Comparison of ENCODE assay signal across 8 cellular contexts in the genomic region with DNA sequence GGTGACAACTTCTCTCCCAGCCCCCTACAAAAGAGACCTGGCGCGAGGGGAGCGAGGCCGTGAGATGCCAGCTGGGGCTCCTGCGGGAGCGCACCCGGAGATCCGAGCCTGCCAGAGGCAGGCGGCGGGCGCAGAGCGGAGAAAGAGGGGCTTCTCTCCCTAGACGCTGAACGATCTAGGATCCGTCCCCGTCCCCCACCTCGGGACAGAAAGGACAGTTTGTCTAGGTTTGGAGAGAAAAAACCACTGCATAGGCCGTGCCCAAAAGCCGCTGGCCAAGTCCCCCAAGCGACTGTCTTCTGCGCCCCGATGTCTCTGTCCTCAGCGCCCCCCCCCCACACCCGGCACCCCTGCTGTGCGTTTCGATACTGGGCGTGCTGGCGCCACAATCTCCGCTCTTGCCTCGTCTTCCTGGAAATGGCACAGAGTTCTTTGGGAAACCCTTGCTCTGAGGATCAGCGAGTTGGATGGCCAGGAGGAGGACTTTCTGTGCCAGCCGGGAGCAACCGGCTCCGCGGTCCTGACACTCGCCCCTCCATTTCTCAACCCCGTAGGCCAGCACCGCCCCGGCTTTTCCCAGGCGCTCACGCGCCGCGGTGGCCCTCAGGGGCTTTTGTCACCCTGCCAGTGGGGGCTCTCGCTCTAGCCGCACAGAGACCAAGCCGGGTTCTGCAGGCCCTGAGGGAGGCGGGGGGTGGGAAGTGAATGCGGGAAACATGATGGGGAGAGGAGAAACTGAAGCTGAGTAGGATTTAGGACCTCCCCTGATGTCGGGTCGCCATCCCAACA. TPM values are rescaled to one million over a fixed set of nuclear protein-coding genes. Genes with fewer than 3 reads are reported as not detected.
DNase-seq lines count a peak whose midpoint lies in the region; ATAC-seq and TF ChIP-seq lines count a peak whose summit lies in the region.

No MANE protein-coding gene starts in this region.

- intact Hi-C loops in activated CD8-positive, alpha-beta T cell treated with anti-CD3 and anti-CD28 coated beads for 36 hours (cut with micrococcal nuclease) = no loop called here

- CTCF ChIA-PET in activated CD8-positive, alpha-beta T cell treated with anti-CD3 and anti-CD28 coated beads for 36 hours (lab: Charles Lee) = interaction anchor here (1.2 to 3.7 kb wide), 4 partner anchors 10 to 609 kb away, joined by 5 to 26 read pairs (median 12); no protein-coding TSS in a partner anchor

- H3K9me3 ChIP-seq in iPS DF 6.9 (ENCODE audit: control insufficient read depth, insufficient read depth, low read length) = no peaks in the 10 kb centered on the region

- H3K27ac ChIP-seq in iPS DF 6.9 (ENCODE audit: low read length) = no peak overlapping the region

- H3K36me3 ChIP-seq in iPS DF 6.9 (ENCODE audit: control insufficient read depth, insufficient read depth, low read length) = no peaks in the 10 kb centered on the region

- ATAC-seq in activated CD8-positive, alpha-beta T cell treated with anti-CD3 and anti-CD28 coated beads for 36 hours = no peak
- no peak for ATAC-seq in stimulated activated naive B cell treated with anti-CD40 and anti-IgM and Interleukin-4, amounts not matched to agents 10 μg/mL and 1 μg/mL and 100 μg/mL, for 72 hours (replicated peaks)
- no peak for ATAC-seq in GM18505 (IDR thresholded peaks at IDR 0.05; ENCODE audit: unreplicated experiment)
- no peak for ATAC-seq in esophagus mucosa

- H3K4me3 ChIP-seq in iPS DF 6.9 (ENCODE audit: low read length) = peak overlapping the region; percentile 63; the same call in 1 of the 2 replicates

- TF ChIP-seq POLR2A in GM18505 (IDR thresholded peaks at IDR 0.05; ENCODE audit: borderline replicate concordance, extremely low read depth, insufficient read depth, insufficient read length) = no peak

- H3K27ac Mint-ChIP-seq in activated CD8-positive, alpha-beta T cell treated with anti-CD3 and anti-CD28 coated beads for 36 hours = no peak overlapping the region
- H3K27ac Mint-ChIP-seq in stimulated activated naive B cell treated with anti-CD40 and anti-IgM and Interleukin-4, amounts not matched to agents 10 μg/mL and 1 μg/mL and 100 μg/mL, for 72 hours = peak overlapping the region; percentile 86

- H3K4me1 Mint-ChIP-seq in activated CD8-positive, alpha-beta T cell treated with anti-CD3 and anti-CD28 coated beads for 36 hours (ENCODE audit: low read depth) = peaks cover 25% of the 10 kb centered on the region
- H3K4me1 Mint-ChIP-seq in stimulated activated naive B cell treated with anti-CD40 and anti-IgM and Interleukin-4, amounts not matched to agents 10 μg/mL and 1 μg/mL and 100 μg/mL, for 72 hours = peaks cover 34 to 47% of the 10 kb centered on the region in 2 donors

- no peaks in the 10 kb centered on the region for H3K36me3 Mint-ChIP-seq in activated CD8-positive, alpha-beta T cell treated with anti-CD3 and anti-CD28 coated beads for 36 hours (ENCODE audit: low read depth)
- H3K36me3 Mint-ChIP-seq in stimulated activated naive B cell treated with anti-CD40 and anti-IgM and Interleukin-4, amounts not matched to agents 10 μg/mL and 1 μg/mL and 100 μg/mL, for 72 hours = peaks cover 0 to 12% of the 10 kb centered on the region in 2 donors

- H3K9me3 Mint-ChIP-seq in activated CD8-positive, alpha-beta T cell treated with anti-CD3 and anti-CD28 coated beads for 36 hours = no peaks in the 10 kb centered on the region
- H3K9me3 Mint-ChIP-seq in stimulated activated naive B cell treated with anti-CD40 and anti-IgM and Interleukin-4, amounts not matched to agents 10 μg/mL and 1 μg/mL and 100 μg/mL, for 72 hours = no peaks in the 10 kb centered on the region

- POLR2A ChIA-PET in activated CD8-positive, alpha-beta T cell treated with anti-CD3 and anti-CD28 coated beads for 36 hours (lab: Charles Lee) = no interaction called here

- DNase-seq in NCI-H82 (lab: John Stamatoyannopoulos, UW) = peak; percentile 66
- no peak for DNase-seq in NCI-H82 treated with DMSO at 0.1 percent for 48 hours (lab: John Stamatoyannopoulos, UW; ENCODE audit: unreplicated experiment)
- DNase-seq in activated CD8-positive, alpha-beta T cell treated with anti-CD3 and anti-CD28 coated beads for 36 hours = no peak
- DNase-seq in iPS DF 6.9 (ENCODE audit: low read depth, low spot score) = no peak
- no peak for DNase-seq in stimulated activated naive B cell treated with anti-CD40 and anti-IgM and Interleukin-4, amounts not matched to agents 10 μg/mL and 1 μg/mL and 100 μg/mL, for 72 hours
- no peak for DNase-seq in T-helper 9 cell

- WGBS in iPS DF 6.9 (ENCODE audit: insufficient coverage, insufficient read length) = no CpG with 5 or more reads among the region's 51 CpGs

- peaks cover 27% of the 10 kb centered on the region for H3K27me3 ChIP-seq in iPS DF 6.9 (ENCODE audit: control insufficient read depth, insufficient read depth, low read length)

- peak overlapping the region; percentile 53 for H3K4me3 Mint-ChIP-seq in activated CD8-positive, alpha-beta T cell treated with anti-CD3 and anti-CD28 coated beads for 36 hours
- H3K4me3 Mint-ChIP-seq in stimulated activated naive B cell treated with anti-CD40 and anti-IgM and Interleukin-4, amounts not matched to agents 10 μg/mL and 1 μg/mL and 100 μg/mL, for 72 hours = peak overlapping the region; percentile 86 to 90

- TF ChIP-seq CTCF in activated CD8-positive, alpha-beta T cell treated with anti-CD3 and anti-CD28 coated beads for 36 hours (IDR thresholded peaks at IDR 0.05) = no peak

- peaks cover 71% of the 10 kb centered on the region for H3K27me3 Mint-ChIP-seq in activated CD8-positive, alpha-beta T cell treated with anti-CD3 and anti-CD28 coated beads for 36 hours
- peaks cover 55 to 82% of the 10 kb centered on the region in 2 donors for H3K27me3 Mint-ChIP-seq in stimulated activated naive B cell treated with anti-CD40 and anti-IgM and Interleukin-4, amounts not matched to agents 10 μg/mL and 1 μg/mL and 100 μg/mL, for 72 hours

- H3K4me1 ChIP-seq in iPS DF 6.9 (ENCODE audit: control insufficient read depth, insufficient read depth, low read length) = no peaks in the 10 kb centered on the region

RNA-seq across cellular contexts. Expression of gene SSTR2, which starts 1.0 kb away (rescaled TPM):
- total RNA-seq in activated CD8-positive, alpha-beta T cell treated with anti-CD3 and anti-CD28 coated beads for 36 hours = under 1 TPM; 0.04 to 0.20 TPM
- not detected for total RNA-seq in esophagus mucosa

RNA-seq across cellular contexts. Expression of gene COG1, which starts 27.0 kb away (rescaled TPM):
- total RNA-seq in activated CD8-positive, alpha-beta T cell treated with anti-CD3 and anti-CD28 coated beads for 36 hours = 10 to 100 TPM; 24.6 to 27.9 TPM
- total RNA-seq in esophagus mucosa = 15.9 TPM
